In genomic region chr2:147351789-147352188, GRCh38 we compare ENCODE assay signal across 26 cellular contexts.
DNase-seq lines count a peak whose midpoint lies in the region; ATAC-seq, FAIRE-seq and TF ChIP-seq lines count a peak whose summit lies in the region.
"Had no signal": no experiment of that assay in that cellular context is flagged by ENCODE, and none has a peak within 500 bp of the region (broad histone marks: within the 10 kb centered on the region; RNA-seq: fewer than 3 reads in every experiment).

No MANE protein-coding gene starts in this region.

- H3K36me3 Mint-ChIP-seq in WTC11, result no peaks in the 10 kb centered on the region
- H3K36me3 Mint-ChIP-seq: activated naive CD4-positive, alpha-beta T cell treated with anti-CD3 and anti-CD28 coated beads, Interleukin-2, amount 50 U/mL, for 72 hours; CD4-positive, CD25-positive, alpha-beta regulatory T cell had no signal

- POLR2A ChIA-PET in WTC11 (lab: Charles Lee), result no interaction called here

- ATAC-seq in WTC11 (peak; percentile 18; the same call in 1 of the 2 replicates), pancreas (peak; percentile 44 to 64 (median 62))
- ATAC-seq: activated CD4-positive, alpha-beta T cell treated with anti-CD3 and anti-CD28 coated beads for 36 hours; activated CD8-positive, alpha-beta T cell treated with anti-CD3 and anti-CD28 coated beads, Interleukin-2, amount 10 ng/mL, durations not matched to agents 7 days and 5 days; activated naive CD4-positive, alpha-beta T cell treated with anti-CD3 and anti-CD28 coated beads, Interleukin-2, amount 50 U/mL, for 72 hours; esophagus mucosa; foreskin keratinocyte; heart right ventricle; lower lobe of right lung had no signal

- no peak overlapping the region for H3K4me3 ChIP-seq in pancreas
- H3K4me3 ChIP-seq: GM12878, heart right ventricle, lower lobe of right lung had no signal

- intact Hi-C loops in pancreas (cut with DNase I), result no loop called here

- no peak overlapping the region for H3K27ac Mint-ChIP-seq in WTC11
- H3K27ac Mint-ChIP-seq: activated CD4-positive, alpha-beta T cell treated with anti-CD3 and anti-CD28 coated beads for 36 hours; activated CD8-positive, alpha-beta T cell treated with anti-CD3 and anti-CD28 coated beads, Interleukin-2, amount 10 ng/mL, durations not matched to agents 7 days and 5 days; activated naive CD4-positive, alpha-beta T cell treated with anti-CD3 and anti-CD28 coated beads, Interleukin-2, amount 50 U/mL, for 72 hours; CD4-positive, CD25-positive, alpha-beta regulatory T cell; progenitor cell of endocrine pancreas had no signal

- H3K4me1 Mint-ChIP-seq in WTC11, result no peaks in the 10 kb centered on the region
- H3K4me1 Mint-ChIP-seq: activated CD4-positive, alpha-beta T cell treated with anti-CD3 and anti-CD28 coated beads for 36 hours had no signal

- peak overlapping the region in 1 of 4 donors; percentile 53 for H3K27ac ChIP-seq in pancreas
- H3K27ac ChIP-seq: 22Rv1, foreskin keratinocyte, heart right ventricle, HL-60, lower lobe of right lung had no signal

- FAIRE-seq in pancreas (lab: Jason Lieb, UNC), result no peak
- FAIRE-seq: GM12878, urothelium cell line had no signal

- no peak overlapping the region for H3K4me3 Mint-ChIP-seq in WTC11
- H3K4me3 Mint-ChIP-seq: activated CD4-positive, alpha-beta T cell treated with anti-CD3 and anti-CD28 coated beads for 36 hours; activated CD8-positive, alpha-beta T cell treated with anti-CD3 and anti-CD28 coated beads, Interleukin-2, amount 10 ng/mL, durations not matched to agents 7 days and 5 days; CD4-positive, CD25-positive, alpha-beta regulatory T cell had no signal

- H3K9me3 ChIP-seq in pancreas, result no peaks in the 10 kb centered on the region
- H3K9me3 ChIP-seq: heart right ventricle, lower lobe of right lung had no signal

- 63 to 76% methylated on average over 5 of the region's 5 CpGs for WGBS in pancreas, 2 donors

- no peaks in the 10 kb centered on the region for H3K9me3 Mint-ChIP-seq in WTC11
- H3K9me3 Mint-ChIP-seq: activated naive CD4-positive, alpha-beta T cell treated with anti-CD3 and anti-CD28 coated beads, Interleukin-2, amount 50 U/mL, for 72 hours had no signal

- H3K27me3 Mint-ChIP-seq in WTC11 (ENCODE audit: low read depth), result no peaks in the 10 kb centered on the region
- H3K27me3 Mint-ChIP-seq: activated CD4-positive, alpha-beta T cell treated with anti-CD3 and anti-CD28 coated beads for 36 hours; progenitor cell of endocrine pancreas had no signal

- CTCF ChIA-PET in WTC11 (lab: Charles Lee), result interaction anchor here (0.8 to 1.6 kb wide), 2 partner anchors 20 to 424 kb away, joined by 3 read pairs; no protein-coding TSS in a partner anchor

- TF ChIP-seq CTCF in WTC11 (IDR thresholded peaks at IDR 0.05), result no peak
- no peak for TF ChIP-seq CTCF in pancreas (IDR thresholded peaks at IDR 0.05)

- DNase-seq in NCI-H1092 treated with DMSO at 0.1 percent for 48 hours (lab: John Stamatoyannopoulos, UW) (peak; percentile 53), NCI-H1092 (lab: John Stamatoyannopoulos, UW) (no peak), NCI-H446 (lab: John Stamatoyannopoulos, UW) (peak; percentile 17 to 67), WTC11 (ENCODE audit: low spot score) (no peak), pancreas (peak in 3 of 6 donors; percentile 7 to 19 (median 19)), EL (no peak), NOMO-1 treated with dmso at 0.1 percent for 144 hours (lab: John Stamatoyannopoulos, UW; ENCODE audit: unreplicated experiment) (no peak), NCI-H1436 treated with DMSO at 0.1 percent for 48 hours (lab: John Stamatoyannopoulos, UW) (no peak)
- DNase-seq: activated CD4-positive, alpha-beta T cell treated with anti-CD3 and anti-CD28 coated beads for 36 hours; activated CD8-positive, alpha-beta T cell treated with anti-CD3 and anti-CD28 coated beads, Interleukin-2, amount 10 ng/mL, durations not matched to agents 7 days and 5 days; activated T-cell treated with anti-CD3 and anti-CD28 coated beads for 4 hours; CD4-positive, CD25-positive, alpha-beta regulatory T cell; cortex of kidney; foreskin keratinocyte; heart right ventricle; lower lobe of right lung; NCI-H82; stimulated activated CD4-positive, alpha-beta T cell treated with anti-CD3 and anti-CD28 coated beads, Interleukin-15, amount 100 ng/mL, for 24 hours; stimulated activated naive CD4-positive, alpha-beta T cell had no signal

- H3K36me3 ChIP-seq in pancreas, result no peaks in the 10 kb centered on the region
- H3K36me3 ChIP-seq: heart right ventricle, lower lobe of right lung had no signal

- H3K4me1 ChIP-seq in pancreas, result peaks cover 4 to 17% (median 12%) of the 10 kb centered on the region in 3 donors
- H3K4me1 ChIP-seq: foreskin keratinocyte, heart right ventricle, lower lobe of right lung had no signal

- no peaks in the 10 kb centered on the region for H3K27me3 ChIP-seq in pancreas
- H3K27me3 ChIP-seq: foreskin keratinocyte, heart right ventricle had no signal

TF ChIP-seq in WTC11, 78 proteins besides CTCF, POLR2A, EP300 and RAD21:
- TF ChIP-seq NFYB (CRISPR knock-in tag; conservative IDR thresholded peaks at IDR 0.05; ENCODE audit: low read depth), result no peak
- TF ChIP-seq HMGA2 (CRISPR knock-in tag; IDR thresholded peaks at IDR 0.05), result no peak
- no peak for TF ChIP-seq ZNF121 (CRISPR knock-in tag; IDR thresholded peaks at IDR 0.05)
- TF ChIP-seq, protein P1, sequence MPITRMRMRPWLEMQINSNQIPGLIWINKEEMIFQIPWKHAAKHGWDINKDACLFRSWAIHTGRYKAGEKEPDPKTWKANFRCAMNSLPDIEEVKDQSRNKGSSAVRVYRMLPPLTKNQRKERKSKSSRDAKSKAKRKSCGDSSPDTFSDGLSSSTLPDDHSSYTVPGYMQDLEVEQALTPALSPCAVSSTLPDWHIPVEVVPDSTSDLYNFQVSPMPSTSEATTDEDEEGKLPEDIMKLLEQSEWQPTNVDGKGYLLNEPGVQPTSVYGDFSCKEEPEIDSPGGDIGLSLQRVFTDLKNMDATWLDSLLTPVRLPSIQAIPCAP (CRISPR knock-in tag; IDR thresholded peaks at IDR 0.05), result no peak
- TF ChIP-seq ERG (CRISPR knock-in tag; IDR thresholded peaks at IDR 0.05), result no peak
- TF ChIP-seq, protein P2, sequence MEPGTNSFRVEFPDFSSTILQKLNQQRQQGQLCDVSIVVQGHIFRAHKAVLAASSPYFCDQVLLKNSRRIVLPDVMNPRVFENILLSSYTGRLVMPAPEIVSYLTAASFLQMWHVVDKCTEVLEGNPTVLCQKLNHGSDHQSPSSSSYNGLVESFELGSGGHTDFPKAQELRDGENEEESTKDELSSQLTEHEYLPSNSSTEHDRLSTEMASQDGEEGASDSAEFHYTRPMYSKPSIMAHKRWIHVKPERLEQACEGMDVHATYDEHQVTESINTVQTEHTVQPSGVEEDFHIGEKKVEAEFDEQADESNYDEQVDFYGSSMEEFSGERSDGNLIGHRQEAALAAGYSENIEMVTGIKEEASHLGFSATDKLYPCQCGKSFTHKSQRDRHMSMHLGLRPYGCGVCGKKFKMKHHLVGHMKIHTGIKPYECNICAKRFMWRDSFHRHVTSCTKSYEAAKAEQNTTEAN (CRISPR knock-in tag; IDR thresholded peaks at IDR 0.05), result no peak
- no peak for TF ChIP-seq EMX1 (CRISPR knock-in tag; IDR thresholded peaks at IDR 0.05)

Comparison
In these comparisons a context has a peak if more than half of its experiments do, and no peak if none do; other contexts are left out.
1. DNase-seq: peak in NCI-H1092 treated with DMSO at 0.1 percent for 48 hours (single experiment) and NCI-H446 (2 of 2); none in NCI-H1092 (single experiment), WTC11 (single experiment), EL (single experiment), NOMO-1 treated with dmso at 0.1 percent for 144 hours (single experiment) and NCI-H1436 treated with DMSO at 0.1 percent for 48 hours (single experiment).